Comparison of ENCODE assay signal across 9 cellular contexts in the genomic region with DNA sequence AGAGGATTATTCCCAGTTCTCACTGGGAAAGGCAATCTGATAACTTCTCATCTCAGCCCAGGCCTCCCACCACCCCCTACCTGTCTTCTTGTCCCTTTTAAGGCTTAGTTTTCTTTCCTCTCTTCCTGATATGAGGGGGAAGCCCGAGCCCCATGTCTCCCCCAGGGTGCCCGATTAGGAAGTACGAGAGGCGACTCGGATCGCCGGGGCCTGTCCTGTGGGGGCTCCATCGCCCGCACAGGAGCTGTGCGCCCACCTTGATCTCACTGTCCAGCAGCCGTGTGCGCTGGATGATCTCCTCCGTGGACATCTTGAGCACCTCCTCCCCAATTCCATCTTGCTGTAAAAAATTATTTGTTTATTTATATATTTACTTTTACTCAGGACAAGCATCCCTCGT. TPM values are rescaled to one million over a fixed set of nuclear protein-coding genes. Genes with fewer than 3 reads are reported as not detected.
A peak's percentile ranks its signal among the peaks of the same experiment; 100 is the strongest.
DNase-seq lines count a peak whose midpoint lies in the region; ATAC-seq, FAIRE-seq and TF ChIP-seq lines count a peak whose summit lies in the region.
"Had no signal": no experiment of that assay in that cellular context is flagged by ENCODE, and none has a peak within 500 bp of the region (broad histone marks: within the 10 kb centered on the region; RNA-seq: fewer than 3 reads in every experiment).

No MANE protein-coding gene starts in this region.

- 1% methylated on average over 14 of the region's 14 CpGs for WGBS in liver
- WGBS in thyroid gland, 2 donors = 1% methylated on average over 14 of the region's 14 CpGs

- H3K4me2 ChIP-seq in astrocyte (ENCODE audit: low read length) = peak overlapping the region; percentile 97

- peaks cover 11% of the 10 kb centered on the region for H4K20me1 ChIP-seq in astrocyte (ENCODE audit: insufficient read depth, low read length)

- TF ChIP-seq POLR2A in thyroid gland (IDR thresholded peaks at IDR 0.05) = no peak

- peak overlapping the region; percentile 99 for H3K9ac ChIP-seq in astrocyte (ENCODE audit: low read length)
- H3K9ac ChIP-seq in liver (ENCODE audit: low read depth in 1 of 2, low read length in 2 of 2) = peak overlapping the region; percentile 85 to 100

- TF ChIP-seq CTCF in astrocyte (IDR thresholded peaks at IDR 0.05; ENCODE audit: insufficient read depth, low read depth, low read length) = no peak
- no peak for TF ChIP-seq CTCF in liver (IDR thresholded peaks at IDR 0.05; ENCODE audit: low read depth, low read length, missing input control)
- TF ChIP-seq CTCF in thyroid gland (IDR thresholded peaks at IDR 0.05) = no peak

- H3K27ac ChIP-seq in astrocyte (ENCODE audit: low read depth, low read length) (peak overlapping the region; percentile 99), liver (ENCODE audit: low read depth in 1 of 2, low read length in 2 of 2) (peak overlapping the region; percentile 83 to 94), thyroid gland (peak overlapping the region; percentile 90 to 93 (median 92))

- H3K9me3 ChIP-seq in astrocyte (ENCODE audit: insufficient read depth, low read depth, low read length) (no peaks in the 10 kb centered on the region), liver (ENCODE audit: control insufficient read depth in 4 of 4, low read length in 3 of 4) (no peaks in the 10 kb centered on the region), thyroid gland (no peaks in the 10 kb centered on the region)

- H3K79me2 ChIP-seq in astrocyte (ENCODE audit: insufficient read depth, low read length) = peaks cover 41% of the 10 kb centered on the region

- no peak for DNase-seq in activated T-cell treated with anti-CD3 and anti-CD28 coated beads, Interleukin-2, amount 50 U/mL, for 4 hours
- DNase-seq in activated T-cell treated with anti-CD3 and anti-CD28 coated beads for 4 hours (no peak), astrocyte (ENCODE audit: low read depth) (no peak), thyroid gland (no peak), sciatic nerve (ENCODE audit: low spot score) (no peak)
- DNase-seq in effector CD8-positive, alpha-beta T cell (lab: John Stamatoyannopoulos, UW) = no peak

- intact Hi-C loops in thyroid gland (cut with DNase I) (no loop called here), sciatic nerve (cut with DNase I) (no loop called here)

- peak overlapping the region; percentile 99 for H3K27ac Mint-ChIP-seq in astrocyte (ENCODE audit: unreplicated experiment)

- no peak for TF ChIP-seq RAD21 in liver (IDR thresholded peaks at IDR 0.05)

- H3K27me3 ChIP-seq in astrocyte (ENCODE audit: insufficient read depth, low read length) (no peaks in the 10 kb centered on the region), liver (ENCODE audit: control insufficient read depth in 4 of 4, insufficient read depth in 4 of 4, low read length in 3 of 4) (no peaks in the 10 kb centered on the region), thyroid gland (no peaks in the 10 kb centered on the region)

- peak overlapping the region; percentile 90 for H2AFZ ChIP-seq in astrocyte (ENCODE audit: low read depth, low read length)

- H3K36me3 ChIP-seq in astrocyte (ENCODE audit: insufficient read depth, low read length) = peaks cover 12% of the 10 kb centered on the region
- peaks cover 5 to 29% (median 21%) of the 10 kb centered on the region in 4 donors for H3K36me3 ChIP-seq in liver (ENCODE audit: control insufficient read depth in 4 of 4, insufficient read depth in 3 of 4, low read depth in 1 of 4, low read length in 3 of 4)
- H3K36me3 ChIP-seq in thyroid gland = peaks cover 21 to 36% of the 10 kb centered on the region in 2 donors

- no peaks in the 10 kb centered on the region for H3K27me3 Mint-ChIP-seq in activated T-cell treated with anti-CD3 and anti-CD28 coated beads, Interleukin-2, amount 50 U/mL, for 4 hours (ENCODE audit: low read depth)
- H3K27me3 Mint-ChIP-seq in astrocyte (ENCODE audit: low read depth, unreplicated experiment) = no peaks in the 10 kb centered on the region

- H3K4me1 ChIP-seq in astrocyte (ENCODE audit: insufficient read depth, low read length) (peaks cover 12% of the 10 kb centered on the region), liver (ENCODE audit: control insufficient read depth in 4 of 4, insufficient read depth in 4 of 4, low read length in 3 of 4) (peaks cover 4 to 21% (median 16%) of the 10 kb centered on the region in 4 donors), thyroid gland (peaks cover 11 to 12% of the 10 kb centered on the region in 2 donors)

- no peak for ATAC-seq in activated T-cell treated with anti-CD3 and anti-CD28 coated beads, Interleukin-2, amount 50 U/mL, for 4 hours
- ATAC-seq in GM21360 (IDR thresholded peaks at IDR 0.05; ENCODE audit: unreplicated experiment) = no peak
- no peak for ATAC-seq in sciatic nerve

- peaks cover 27% of the 10 kb centered on the region for H3K36me3 Mint-ChIP-seq in activated T-cell treated with anti-CD3 and anti-CD28 coated beads, Interleukin-2, amount 50 U/mL, for 4 hours (ENCODE audit: insufficient read depth)
- H3K36me3 Mint-ChIP-seq in astrocyte (ENCODE audit: low read depth, unreplicated experiment) = peaks cover 5% of the 10 kb centered on the region

- no peak for FAIRE-seq in astrocyte (lab: Jason Lieb, UNC)

- H3K4me1 Mint-ChIP-seq in activated T-cell treated with anti-CD3 and anti-CD28 coated beads, Interleukin-2, amount 50 U/mL, for 4 hours (ENCODE audit: low read depth) = peaks cover 20% of the 10 kb centered on the region
- H3K4me1 Mint-ChIP-seq in astrocyte (ENCODE audit: low read depth, unreplicated experiment) = peaks cover 20% of the 10 kb centered on the region

- H3K4me3 Mint-ChIP-seq in activated T-cell treated with anti-CD3 and anti-CD28 coated beads, Interleukin-2, amount 50 U/mL, for 4 hours = peak overlapping the region; percentile 100
- peak overlapping the region; percentile 100 for H3K4me3 Mint-ChIP-seq in astrocyte (ENCODE audit: unreplicated experiment)

- peak overlapping the region; percentile 93 for H3K4me3 ChIP-seq in astrocyte (ENCODE audit: insufficient read depth, low read depth, low read length)
- peak overlapping the region; percentile 93 to 100 (median 97) for H3K4me3 ChIP-seq in liver (ENCODE audit: low read depth in 1 of 3, low read length in 3 of 3)
- H3K4me3 ChIP-seq in thyroid gland (replicated peaks in 1 of 3) = peak overlapping the region; percentile 63 to 99 (median 86)

- no peaks in the 10 kb centered on the region for H3K9me3 Mint-ChIP-seq in activated T-cell treated with anti-CD3 and anti-CD28 coated beads, Interleukin-2, amount 50 U/mL, for 4 hours
- no peaks in the 10 kb centered on the region for H3K9me3 Mint-ChIP-seq in astrocyte (ENCODE audit: unreplicated experiment)

TF ChIP-seq in liver, 16 proteins besides CTCF, POLR2A, EP300 and RAD21:
- no peak for TF ChIP-seq YY1 (IDR thresholded peaks at IDR 0.05)
- no peak for TF ChIP-seq MAX (IDR thresholded peaks at IDR 0.05)
- no peak for TF ChIP-seq FOXA2 (IDR thresholded peaks at IDR 0.05)
- TF ChIP-seq SP1 (IDR thresholded peaks at IDR 0.05) = no peak
- TF ChIP-seq, protein P1, sequence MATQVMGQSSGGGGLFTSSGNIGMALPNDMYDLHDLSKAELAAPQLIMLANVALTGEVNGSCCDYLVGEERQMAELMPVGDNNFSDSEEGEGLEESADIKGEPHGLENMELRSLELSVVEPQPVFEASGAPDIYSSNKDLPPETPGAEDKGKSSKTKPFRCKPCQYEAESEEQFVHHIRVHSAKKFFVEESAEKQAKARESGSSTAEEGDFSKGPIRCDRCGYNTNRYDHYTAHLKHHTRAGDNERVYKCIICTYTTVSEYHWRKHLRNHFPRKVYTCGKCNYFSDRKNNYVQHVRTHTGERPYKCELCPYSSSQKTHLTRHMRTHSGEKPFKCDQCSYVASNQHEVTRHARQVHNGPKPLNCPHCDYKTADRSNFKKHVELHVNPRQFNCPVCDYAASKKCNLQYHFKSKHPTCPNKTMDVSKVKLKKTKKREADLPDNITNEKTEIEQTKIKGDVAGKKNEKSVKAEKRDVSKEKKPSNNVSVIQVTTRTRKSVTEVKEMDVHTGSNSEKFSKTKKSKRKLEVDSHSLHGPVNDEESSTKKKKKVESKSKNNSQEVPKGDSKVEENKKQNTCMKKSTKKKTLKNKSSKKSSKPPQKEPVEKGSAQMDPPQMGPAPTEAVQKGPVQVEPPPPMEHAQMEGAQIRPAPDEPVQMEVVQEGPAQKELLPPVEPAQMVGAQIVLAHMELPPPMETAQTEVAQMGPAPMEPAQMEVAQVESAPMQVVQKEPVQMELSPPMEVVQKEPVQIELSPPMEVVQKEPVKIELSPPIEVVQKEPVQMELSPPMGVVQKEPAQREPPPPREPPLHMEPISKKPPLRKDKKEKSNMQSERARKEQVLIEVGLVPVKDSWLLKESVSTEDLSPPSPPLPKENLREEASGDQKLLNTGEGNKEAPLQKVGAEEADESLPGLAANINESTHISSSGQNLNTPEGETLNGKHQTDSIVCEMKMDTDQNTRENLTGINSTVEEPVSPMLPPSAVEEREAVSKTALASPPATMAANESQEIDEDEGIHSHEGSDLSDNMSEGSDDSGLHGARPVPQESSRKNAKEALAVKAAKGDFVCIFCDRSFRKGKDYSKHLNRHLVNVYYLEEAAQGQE (IDR thresholded peaks at IDR 0.05) = no peak
- no peak for TF ChIP-seq GABPA (IDR thresholded peaks at IDR 0.05 in 1 of 2, conservative IDR thresholded peaks at IDR 0.05 in 1 of 2)
- no peak for TF ChIP-seq FOXA1 (IDR thresholded peaks at IDR 0.05)
- TF ChIP-seq JUND (IDR thresholded peaks at IDR 0.05) = no peak

RNA-seq across cellular contexts. Expression of gene PSMC3, which starts 0.6 kb away (rescaled TPM):
- 100 to 1,000 TPM; 275 to 300 (median 299) TPM for total RNA-seq in activated T-cell treated with anti-CD3 and anti-CD28 coated beads, Interleukin-2, amount 50 U/mL, for 4 hours
- total RNA-seq in astrocyte (124 and 130 TPM in 2 replicates), liver (10 to 100 TPM; 58.0 to 96.6 TPM), thyroid gland (100 to 1,000 TPM in 2 of 4 donors, 10 to 100 TPM in 2; 92.7 to 240 (median 123) TPM), sciatic nerve (97.5 TPM)
- polyA plus RNA-seq in liver = 100 to 1,000 TPM; 110 TPM

RNA-seq across cellular contexts. Expression of gene SLC39A13, which starts 17.2 kb away (rescaled TPM):
- 10 to 100 TPM; 18.7 to 20.8 (median 19.5) TPM for total RNA-seq in activated T-cell treated with anti-CD3 and anti-CD28 coated beads, Interleukin-2, amount 50 U/mL, for 4 hours
- total RNA-seq in astrocyte = 76.6 and 92.7 TPM in 2 replicates
- 10 to 100 TPM in 1 of 2 donors, 1 to 10 TPM in 1; 8.2 to 13.0 TPM for total RNA-seq in liver
- 10 to 100 TPM in 1 of 2 donors, 1 to 10 TPM in 1; 8.4 to 17.5 TPM for polyA plus RNA-seq in liver
- 10 to 100 TPM; 51.3 to 84.3 (median 66.8) TPM for total RNA-seq in thyroid gland
- 55.5 TPM for total RNA-seq in sciatic nerve

RNA-seq across cellular contexts. Expression of gene RAPSN, which starts 23.3 kb away (rescaled TPM):
- total RNA-seq in activated T-cell treated with anti-CD3 and anti-CD28 coated beads, Interleukin-2, amount 50 U/mL, for 4 hours = under 1 TPM; 0.46 to 0.53 (median 0.52) TPM
- total RNA-seq in astrocyte (0.86 and 0.96 TPM in 2 replicates), liver (under 1 TPM in 1 of 2 donors, not detected in 1; 0.59 TPM), thyroid gland (under 1 TPM in 1 of 4 donors, not detected in 3; 0.67 TPM), sciatic nerve (4.9 TPM)
- polyA plus RNA-seq in liver = under 1 TPM; 0.12 to 0.28 TPM
- total RNA-seq: M059J had no signal

RNA-seq across cellular contexts. Expression of gene SPI1, which starts 47.3 kb away (rescaled TPM):
- 1 to 10 TPM in 2 of 3 donors, under 1 TPM in 1; 0.74 to 2.3 (median 1.1) TPM for total RNA-seq in activated T-cell treated with anti-CD3 and anti-CD28 coated beads, Interleukin-2, amount 50 U/mL, for 4 hours
- total RNA-seq in astrocyte = not detected in 2 replicates
- 10 to 100 TPM; 12.5 to 14.2 TPM for total RNA-seq in liver
- polyA plus RNA-seq in liver = 10 to 100 TPM in 1 of 2 donors, 1 to 10 TPM in 1; 2.3 to 14.4 TPM
- 10 to 100 TPM in 1 of 4 donors, 1 to 10 TPM in 3; 4.8 to 18.0 (median 5.8) TPM for total RNA-seq in thyroid gland
- 47.0 TPM for total RNA-seq in sciatic nerve
- total RNA-seq: M059J had no signal
